Comparison of ENCODE assay signal across 8 cellular contexts in the genomic region with DNA sequence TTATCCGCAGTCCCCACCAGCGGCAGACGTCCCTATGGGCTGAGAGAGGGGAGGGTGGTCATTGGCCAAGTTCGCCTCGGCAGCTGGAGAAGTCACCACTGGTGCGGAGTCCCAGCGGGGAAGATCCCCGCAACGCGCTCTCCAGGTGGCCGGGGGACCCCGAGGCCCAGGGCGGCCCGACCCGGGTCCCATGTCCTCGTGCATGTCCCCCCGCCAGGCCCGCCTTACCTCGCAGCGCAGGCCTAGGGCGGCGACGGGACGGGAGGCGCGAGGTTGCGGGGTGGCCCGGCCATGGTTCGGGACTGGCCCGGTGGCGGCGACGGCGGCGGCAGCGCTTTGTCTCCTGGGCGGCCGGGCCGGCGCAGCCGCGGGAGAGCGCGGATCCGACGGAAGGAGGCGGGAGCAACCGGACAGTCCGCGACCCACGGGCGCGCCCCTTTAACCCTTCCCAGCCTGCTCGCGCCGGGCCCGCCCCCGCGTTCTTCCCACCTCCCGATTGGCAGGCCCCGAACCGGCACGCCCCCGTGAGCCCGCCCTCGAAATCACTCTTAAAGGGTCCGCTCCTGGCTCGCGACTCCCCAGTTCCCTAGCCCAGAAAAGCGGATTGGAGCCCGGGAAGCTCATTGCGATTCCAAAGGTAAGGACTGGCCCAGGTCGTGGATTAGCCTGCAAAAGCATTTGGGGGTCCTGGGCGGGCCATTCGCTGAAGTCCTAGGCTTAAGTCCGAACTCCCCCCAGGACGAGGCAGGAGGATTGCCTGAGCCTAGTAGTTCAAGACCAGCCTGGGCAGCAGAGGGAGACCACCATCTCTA. TPM values are rescaled to one million over a fixed set of nuclear protein-coding genes. Genes with fewer than 3 reads are reported as not detected.
DNase-seq lines count a peak whose midpoint lies in the region; ATAC-seq and TF ChIP-seq lines count a peak whose summit lies in the region.

A gene with protein sequence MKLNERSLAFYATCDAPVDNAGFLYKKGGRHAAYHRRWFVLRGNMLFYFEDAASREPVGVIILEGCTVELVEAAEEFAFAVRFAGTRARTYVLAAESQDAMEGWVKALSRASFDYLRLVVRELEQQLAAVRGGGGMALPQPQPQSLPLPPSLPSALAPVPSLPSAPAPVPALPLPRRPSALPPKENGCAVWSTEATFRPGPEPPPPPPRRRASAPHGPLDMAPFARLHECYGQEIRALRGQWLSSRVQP (minus strand): TSS at position 412 of the 812 bp plus-strand sequence. CDS start 5,668 bp downstream, outside the sequence.

- peak within 1 kb of the TSS; percentile 90 for H3K4me3 ChIP-seq in fibroblast of the aortic adventitia (ENCODE audit: low read depth, low read length)

- peak within 1 kb of the TSS; percentile 82 for H3K4me3 Mint-ChIP-seq in natural killer cell treated with Interleukin-12 subunit alpha and Interleukin-12 subunit beta and Interleukin-15 and Interleukin-18, amount 100 ng/mL, for 72 hours
- peak within 1 kb of the TSS; percentile 84 to 89 for H3K4me3 Mint-ChIP-seq in stimulated activated naive B cell treated with anti-CD40 and anti-IgM and Interleukin-4, amounts not matched to agents 10 μg/mL and 1 μg/mL and 100 μg/mL, for 72 hours

- H3K27me3 Mint-ChIP-seq in natural killer cell treated with Interleukin-12 subunit alpha and Interleukin-12 subunit beta and Interleukin-15 and Interleukin-18, amount 100 ng/mL, for 72 hours, result peaks cover 0 to 4% of the 10 kb centered on the region in 2 donors
- no peaks in the 10 kb centered on the region for H3K27me3 Mint-ChIP-seq in stimulated activated naive B cell treated with anti-CD40 and anti-IgM and Interleukin-4, amounts not matched to agents 10 μg/mL and 1 μg/mL and 100 μg/mL, for 72 hours

- TF ChIP-seq CTCF in fibroblast of the aortic adventitia (IDR thresholded peaks at IDR 0.05; ENCODE audit: insufficient read depth, low read length), result no peak

- H3K9me3 Mint-ChIP-seq in natural killer cell treated with Interleukin-12 subunit alpha and Interleukin-12 subunit beta and Interleukin-15 and Interleukin-18, amount 100 ng/mL, for 72 hours, result no peaks in the 10 kb centered on the region
- H3K9me3 Mint-ChIP-seq in stimulated activated naive B cell treated with anti-CD40 and anti-IgM and Interleukin-4, amounts not matched to agents 10 μg/mL and 1 μg/mL and 100 μg/mL, for 72 hours, result no peaks in the 10 kb centered on the region

- ATAC-seq in GM21723 (IDR thresholded peaks at IDR 0.05; ENCODE audit: unreplicated experiment), result peak; percentile 92
- peak; percentile 98 for ATAC-seq in natural killer cell treated with Interleukin-12 subunit alpha and Interleukin-12 subunit beta and Interleukin-15 and Interleukin-18, amount 100 ng/mL, for 72 hours
- peak; percentile 93 to 95 for ATAC-seq in stimulated activated naive B cell treated with anti-CD40 and anti-IgM and Interleukin-4, amounts not matched to agents 10 μg/mL and 1 μg/mL and 100 μg/mL, for 72 hours (replicated peaks)

- in situ Hi-C loops in KBM-7 (cut with MboI; ENCODE audit: low pct_unique_long_range_greater_than_20kb, low sequenced_read_pairs), result no loop called here

- H3K4me1 Mint-ChIP-seq in natural killer cell treated with Interleukin-12 subunit alpha and Interleukin-12 subunit beta and Interleukin-15 and Interleukin-18, amount 100 ng/mL, for 72 hours (ENCODE audit: low read depth in 2 of 2), result peaks cover 19 to 21% of the 10 kb centered on the region in 2 donors
- peaks cover 25 to 33% of the 10 kb centered on the region in 2 donors for H3K4me1 Mint-ChIP-seq in stimulated activated naive B cell treated with anti-CD40 and anti-IgM and Interleukin-4, amounts not matched to agents 10 μg/mL and 1 μg/mL and 100 μg/mL, for 72 hours

- DNase-seq in DMS153 treated with DMSO at 0.1 percent for 48 hours (lab: John Stamatoyannopoulos, UW; ENCODE audit: unreplicated experiment), result peak; percentile 73
- DNase-seq in KBM-7, result peak; percentile 89
- peak; percentile 91 for DNase-seq in RKO (ENCODE audit: low spot score)
- peak; percentile 72 for DNase-seq in activated T-helper 9 cell treated with anti-CD3 and anti-CD28 coated beads, Interleukin-2, amount 50 U/mL, for 16 hours (ENCODE audit: low read depth)
- peak; percentile 82 for DNase-seq in fibroblast of the aortic adventitia (ENCODE audit: low read depth)
- peak; percentile 95 for DNase-seq in natural killer cell treated with Interleukin-12 subunit alpha and Interleukin-12 subunit beta and Interleukin-15 and Interleukin-18, amount 100 ng/mL, for 72 hours (ENCODE audit: low spot score)
- DNase-seq in stimulated activated naive B cell treated with anti-CD40 and anti-IgM and Interleukin-4, amounts not matched to agents 10 μg/mL and 1 μg/mL and 100 μg/mL, for 72 hours, result peak; percentile 76

- no peaks in the 10 kb centered on the region for H3K36me3 Mint-ChIP-seq in natural killer cell treated with Interleukin-12 subunit alpha and Interleukin-12 subunit beta and Interleukin-15 and Interleukin-18, amount 100 ng/mL, for 72 hours
- H3K36me3 Mint-ChIP-seq in stimulated activated naive B cell treated with anti-CD40 and anti-IgM and Interleukin-4, amounts not matched to agents 10 μg/mL and 1 μg/mL and 100 μg/mL, for 72 hours, result peaks cover 3 to 13% of the 10 kb centered on the region in 2 donors

- H3K27ac Mint-ChIP-seq in natural killer cell treated with Interleukin-12 subunit alpha and Interleukin-12 subunit beta and Interleukin-15 and Interleukin-18, amount 100 ng/mL, for 72 hours, result no peak within 1 kb of the TSS
- H3K27ac Mint-ChIP-seq in stimulated activated naive B cell treated with anti-CD40 and anti-IgM and Interleukin-4, amounts not matched to agents 10 μg/mL and 1 μg/mL and 100 μg/mL, for 72 hours, result no peak within 1 kb of the TSS

RNA-seq across cellular contexts. Expression of the gene that starts here (rescaled TPM):
- total RNA-seq in fibroblast of the aortic adventitia (ENCODE audit: low replicate concordance), result 7.3 and 16.2 TPM in 2 replicates
- 1 to 10 TPM; 2.1 to 2.2 TPM for total RNA-seq in natural killer cell treated with Interleukin-12 subunit alpha and Interleukin-12 subunit beta and Interleukin-15 and Interleukin-18, amount 100 ng/mL, for 72 hours

Comparison
In these comparisons a context has a peak if more than half of its experiments do, and no peak if none do; other contexts are left out.
1. Peak in every context shown above with its lines: DNase-seq, ATAC-seq and H3K4me3 ChIP-seq.